Comparison of ENCODE assay signal across 1 cellular context in genomic region chr2:27427863-27428212, GRCh38.
TF ChIP-seq lines count a peak whose summit lies in the region.

No MANE protein-coding gene starts in this region.

TF ChIP-seq in HepG2, 621 proteins besides CTCF, POLR2A, EP300 and RAD21:
- TF ChIP-seq ZNF879 (CRISPR knock-in tag; IDR thresholded peaks at IDR 0.05) (0 out of 2 replicates have a peak, but pooled peaks have one; percentile 17), SNAI1 (CRISPR knock-in tag; IDR thresholded peaks at IDR 0.05; ENCODE audit: borderline replicate concordance) (no peak), FOXP1 (IDR thresholded peaks at IDR 0.05) (no peak), FOXP1 (CRISPR knock-in tag; IDR thresholded peaks at IDR 0.05) (0 out of 2 replicates have a peak, but pooled peaks have one; percentile 8), ZNF281 (CRISPR knock-in tag; IDR thresholded peaks at IDR 0.05; ENCODE audit: borderline replicate concordance) (peak; percentile 9; the same call in 1 of the 2 replicates), THAP8 (CRISPR knock-in tag; IDR thresholded peaks at IDR 0.05; ENCODE audit: borderline replicate concordance) (no peak), NR2F2 (IDR thresholded peaks at IDR 0.05; ENCODE audit: borderline replicate concordance, low read depth) (0 out of 2 replicates have a peak, but pooled peaks have one; percentile 11), ZC3H4 (CRISPR knock-in tag; IDR thresholded peaks at IDR 0.05; ENCODE audit: borderline replicate concordance) (no peak), ZSCAN30 (CRISPR knock-in tag; IDR thresholded peaks at IDR 0.05) (no peak), CHD4 (IDR thresholded peaks at IDR 0.05; ENCODE audit: borderline replicate concordance, low read length) (0 out of 2 replicates have a peak, but pooled peaks have one; percentile 67)
